ENCODE assay signal across 7 cellular contexts in the genomic region with DNA sequence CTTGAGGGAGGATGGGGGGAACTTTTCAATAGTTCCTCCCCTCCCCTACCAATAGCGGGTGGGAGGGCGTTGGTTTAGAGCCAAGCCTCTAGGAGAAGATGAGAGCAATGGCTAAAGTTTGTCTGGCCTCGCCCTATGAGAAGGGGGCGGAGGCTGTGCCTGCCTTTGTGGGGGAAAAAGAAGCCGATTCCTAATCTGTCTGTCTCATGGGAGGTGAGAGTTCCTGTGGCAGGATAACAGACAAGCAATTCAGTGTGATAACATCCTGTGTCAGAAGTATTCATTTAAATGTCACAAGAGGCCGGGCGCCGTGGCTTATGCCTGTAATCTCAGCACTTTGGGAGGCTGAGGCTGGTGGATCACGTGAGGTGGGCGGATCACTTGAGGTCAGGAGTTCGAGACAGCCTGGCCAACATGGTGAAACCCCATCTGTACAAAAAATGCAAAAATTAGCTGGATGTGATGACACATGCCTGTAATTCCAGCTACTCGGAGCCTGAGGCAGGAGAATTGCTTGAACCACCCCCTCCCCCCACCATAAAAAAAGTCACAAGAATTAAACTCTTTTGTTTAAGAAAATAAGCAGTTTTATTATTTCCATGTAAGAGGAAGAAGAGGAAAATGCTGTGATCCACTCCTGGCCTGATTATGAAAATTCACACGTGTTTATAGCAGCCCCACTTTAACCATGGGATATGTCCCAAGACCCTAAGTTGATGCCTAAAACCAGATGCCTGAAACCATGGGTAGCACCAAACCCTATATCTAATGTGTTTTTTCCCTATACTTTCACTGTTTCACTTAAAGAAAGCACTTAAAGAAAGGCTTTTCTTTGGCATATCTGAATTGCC. TPM values are rescaled to one million over a fixed set of nuclear protein-coding genes. Genes with fewer than 3 reads are reported as not detected.
DNase-seq lines count a peak whose midpoint lies in the region.

No MANE protein-coding gene starts in this region.

- H3K36me3 Mint-ChIP-seq in IgD-negative memory B cell = no peaks in the 10 kb centered on the region

- H3K4me3 Mint-ChIP-seq in IgD-negative memory B cell = peak overlapping the region; percentile 95 to 99 (median 98)

- H3K36me3 ChIP-seq in mesodermal cell (ENCODE audit: control insufficient read depth, insufficient read depth, low read length) = peaks cover 16% of the 10 kb centered on the region

- DNase-seq in GM19240 (ENCODE audit: insufficient read length, low spot score) (peak; percentile 60), dermis blood vessel endothelial cell (peak; percentile 63), NCI-H1694 (lab: John Stamatoyannopoulos, UW) (no peak)
- DNase-seq in activated CD4-positive, alpha-beta T cell treated with anti-CD3 and anti-CD28 coated beads for 4 hours = peak; percentile 82 to 84
- DNase-seq in stimulated activated CD8-positive, alpha-beta memory T cell treated with anti-CD3 and anti-CD28 coated beads, Interleukin-2, amount 100 ng/mL, for 48 hours (ENCODE audit: low read depth in 2 of 2) = peak; percentile 80 to 85

- peaks cover 12 to 26% (median 26%) of the 10 kb centered on the region in 3 donors for H3K4me1 Mint-ChIP-seq in IgD-negative memory B cell

- H3K4me3 ChIP-seq in mesodermal cell (ENCODE audit: extremely low read depth, insufficient read depth, low read length, poor library complexity, severe bottlenecking) = peak overlapping the region; percentile 69

- no peaks in the 10 kb centered on the region for H3K9me3 Mint-ChIP-seq in IgD-negative memory B cell

- peak overlapping the region; percentile 76 for H3K27ac ChIP-seq in mesodermal cell (ENCODE audit: low read depth, low read length, severe bottlenecking)

- WGBS in mesodermal cell (ENCODE audit: insufficient coverage in 2 of 2), 2 experiments = 52 to 60% methylated on average over 9 of the region's 13 CpGs

- peaks cover 1% of the 10 kb centered on the region for H3K27me3 Mint-ChIP-seq in IgD-negative memory B cell

- peak overlapping the region; percentile 81 to 89 (median 85) for H3K27ac Mint-ChIP-seq in IgD-negative memory B cell

- H3K4me1 ChIP-seq in mesodermal cell (ENCODE audit: control insufficient read depth, insufficient read depth, low read length, poor library complexity, severe bottlenecking) = peaks cover 15% of the 10 kb centered on the region

- H3K9me3 ChIP-seq in mesodermal cell (ENCODE audit: control insufficient read depth, low read length) = no peaks in the 10 kb centered on the region

RNA-seq across cellular contexts. Expression of a gene that starts 1.7 kb away (rescaled TPM):
- polyA plus RNA-seq in IgD-negative memory B cell = 8.9 TPM
- 40.8 and 68.0 TPM in 2 replicates for total RNA-seq in dermis blood vessel endothelial cell
- 21.8 TPM for polyA plus RNA-seq in mesodermal cell (2013, experiment 1 of 2)
- polyA plus RNA-seq in mesodermal cell (2013, experiment 2 of 2) = 19.3 TPM

RNA-seq across cellular contexts. Expression of a gene that starts 50.4 kb away (rescaled TPM):
- not detected for polyA plus RNA-seq in IgD-negative memory B cell
- not detected in 2 replicates for total RNA-seq in dermis blood vessel endothelial cell
- not detected for polyA plus RNA-seq in mesodermal cell (2013, experiment 1 of 2)
- not detected for polyA plus RNA-seq in mesodermal cell (2013, experiment 2 of 2)
